In genomic region chr1:16621681-16622315, GRCh38 we compare ENCODE assay signal across 10 cellular contexts. TPM values are rescaled to one million over a fixed set of nuclear protein-coding genes. Genes with fewer than 3 reads are reported as not detected.
A peak's percentile ranks its signal among the peaks of the same experiment; 100 is the strongest.
DNase-seq lines count a peak whose midpoint lies in the region; ATAC-seq, FAIRE-seq and TF ChIP-seq lines count a peak whose summit lies in the region.
"Not testable (repeated sequence)": the region's sequence is repeated elsewhere in the genome, so short reads cannot be mapped to it uniquely, and the experiment has no call there.
"Had no signal": no experiment of that assay in that cellular context is flagged by ENCODE, and none has a peak within 500 bp of the region (broad histone marks: within the 10 kb centered on the region; RNA-seq: fewer than 3 reads in every experiment).

No MANE protein-coding gene starts in this region.

- TF ChIP-seq CTCF in 22Rv1 (IDR thresholded peaks at IDR 0.05); IMR-90 (conservative IDR thresholded peaks at IDR 0.05; ENCODE audit: low read depth, low read length); activated CD8-positive, alpha-beta T cell treated with anti-CD3 and anti-CD28 coated beads for 36 hours (IDR thresholded peaks at IDR 0.05); upper lobe of right lung (IDR thresholded peaks at IDR 0.05): not testable (repeated sequence)
- peak in 1 of 3 experiments; percentile 4; a peak in 1 of 6 replicates for TF ChIP-seq CTCF in K562 (IDR thresholded peaks at IDR 0.05 in 2 of 3, conservative IDR thresholded peaks at IDR 0.05 in 1 of 3; ENCODE audit: insufficient read depth in 2 of 3, low read depth in 1 of 3, low read length in 3 of 3)

- not testable (repeated sequence) for H3K27me3 ChIP-seq in IMR-90 (ENCODE audit: control insufficient read depth, insufficient read depth, low read length); K562 (ENCODE audit: control insufficient read depth in 2 of 2, insufficient read depth in 2 of 2, low read length in 2 of 2); upper lobe of right lung

- not testable (repeated sequence) for H3K23ac ChIP-seq in IMR-90 (ENCODE audit: low read depth, low read length)

- H3K4ac ChIP-seq in IMR-90 (ENCODE audit: low read depth, low read length): not testable (repeated sequence)

- not testable (repeated sequence) for H2AK5ac ChIP-seq in IMR-90 (ENCODE audit: low read depth, low read length)

- not testable (repeated sequence) for H3K79me1 ChIP-seq in IMR-90 (ENCODE audit: low read depth in 1 of 2, low read length in 2 of 2)

- not testable (repeated sequence) for H3K9me3 ChIP-seq in IMR-90 (ENCODE audit: control insufficient read depth, insufficient read depth, low read length); K562 (replicated peaks; ENCODE audit: control insufficient read depth, insufficient read depth, low read depth, low read length); upper lobe of right lung

- H3K56ac ChIP-seq in IMR-90 (ENCODE audit: extremely low read depth, insufficient read depth, low read length): not testable (repeated sequence)

- not testable (repeated sequence) for TF ChIP-seq RAD21 in IMR-90 (IDR thresholded peaks at IDR 0.05; ENCODE audit: low read length); K562 (CRISPR knock-in tag; conservative IDR thresholded peaks at IDR 0.05 in 1 of 2, IDR thresholded peaks at IDR 0.05 in 1 of 2)

- not testable (repeated sequence) for H3K4me2 ChIP-seq in IMR-90 (ENCODE audit: low read depth, low read length); K562 (ENCODE audit: insufficient read depth, low read length)

- not testable (repeated sequence) for TF ChIP-seq EP300 in K562 (IDR thresholded peaks at IDR 0.05; ENCODE audit: low read length)

- not testable (repeated sequence) for H3K4me1 Mint-ChIP-seq in activated CD8-positive, alpha-beta T cell treated with anti-CD3 and anti-CD28 coated beads for 36 hours (ENCODE audit: low read depth)

- not testable (repeated sequence) for H2BK5ac ChIP-seq in IMR-90 (ENCODE audit: low read depth, low read length, poor library complexity, severe bottlenecking)

- H3K9me3 Mint-ChIP-seq in activated CD8-positive, alpha-beta T cell treated with anti-CD3 and anti-CD28 coated beads for 36 hours: not testable (repeated sequence)

- dilution Hi-C loops in IMR-90 (cut with HindIII; ENCODE audit: low sequenced_read_pairs, unreplicated experiment): not testable (repeated sequence)

- not testable (repeated sequence) for H3K4me1 ChIP-seq in IMR-90 (ENCODE audit: control insufficient read depth, insufficient read depth, low read length); upper lobe of right lung
- H3K4me1 ChIP-seq in K562 (replicated peaks in 1 of 2; ENCODE audit: control insufficient read depth in 2 of 2, insufficient read depth in 2 of 2, low read length in 2 of 2): peaks cover 4 to 39% of the 10 kb centered on the region in 2 experiments; a peak in 3 of 5 replicates

- not testable (repeated sequence) for H3K14ac ChIP-seq in IMR-90 (replicated peaks; ENCODE audit: low read depth, low read length)

- 66% methylated on average over 2 of the region's 9 CpGs; no CpG with 5 or more reads in 1 of the 2 experiments for WGBS in IMR-90 (ENCODE audit: extremely low coverage in 2 of 2, insufficient read length in 1 of 2), 2 experiments
- 76% methylated on average over 9 of the region's 9 CpGs for WGBS in K562 (ENCODE audit: insufficient coverage, low coverage, missing lambda C conversion rate)

- not testable (repeated sequence) for H2AFZ ChIP-seq in IMR-90 (replicated peaks; ENCODE audit: low read length, poor library complexity); K562 (ENCODE audit: low read depth, low read length)

- not testable (repeated sequence) for H4K20me1 ChIP-seq in IMR-90 (ENCODE audit: insufficient read depth, low read length)
- peaks cover 22% of the 10 kb centered on the region for H4K20me1 ChIP-seq in K562 (replicated peaks; ENCODE audit: control insufficient read depth, insufficient read depth, low read length)

- not testable (repeated sequence) for H3K9ac ChIP-seq in IMR-90 (ENCODE audit: low read depth, low read length)
- 0 out of 4 replicates have a peak overlapping the region, but pooled peaks of 1 of the 2 experiments have one; percentile 0 for H3K9ac ChIP-seq in K562 (ENCODE audit: insufficient read depth in 1 of 2, low read depth in 2 of 2, low read length in 2 of 2)

- intact Hi-C loops in IMR-90 (cut with micrococcal nuclease); activated CD8-positive, alpha-beta T cell treated with anti-CD3 and anti-CD28 coated beads for 36 hours (cut with micrococcal nuclease); cardiac septum (cut with DNase I); upper lobe of right lung (cut with DNase I): not testable (repeated sequence)
- intact Hi-C loops in K562 (cut with micrococcal nuclease): loop anchor here (1.0 to 5.0 kb wide), 6 partner anchors 283 to 616 kb away; no protein-coding TSS in a partner anchor
- intact Hi-C loops in posterior vena cava (cut with DNase I): loop anchor here in 1 of 2 donors (2.0 kb wide), 1 partner anchor 327 kb away; no protein-coding TSS in a partner anchor

- not testable (repeated sequence) for H3K9me1 ChIP-seq in IMR-90 (ENCODE audit: insufficient read depth, low read length); K562 (ENCODE audit: control insufficient read depth, insufficient read depth, low read length)

- not testable (repeated sequence) for H3K4me3 ChIP-seq in IMR-90 (ENCODE audit: insufficient read depth, low read depth, low read length); K562; upper lobe of right lung

- H3K36me3 Mint-ChIP-seq in activated CD8-positive, alpha-beta T cell treated with anti-CD3 and anti-CD28 coated beads for 36 hours (ENCODE audit: low read depth): not testable (repeated sequence)

- not testable (repeated sequence) for H4K5ac ChIP-seq in IMR-90 (ENCODE audit: low read depth, low read length)

- not testable (repeated sequence) for H3K79me2 ChIP-seq in K562 (ENCODE audit: control insufficient read depth, insufficient read depth, low read length)

- POLR2A ChIA-PET in IMR-90 (lab: Charles Lee; ENCODE audit: unreplicated experiment): not testable (repeated sequence)
- POLR2A ChIA-PET in activated CD8-positive, alpha-beta T cell treated with anti-CD3 and anti-CD28 coated beads for 36 hours (lab: Charles Lee): interaction anchor here (0.6 to 1.7 kb wide), 2 partner anchors 108 to 253 kb away, joined by 3 to 5 read pairs; no protein-coding TSS in a partner anchor
- POLR2A ChIA-PET in K562 (lab: Yijun Ruan, JAX): interaction anchor here (0.5 to 3.2 kb wide), 15 partner anchors 9 to 495 kb away, joined by 3 to 42 read pairs (median 6); partner anchors contain the start of gene NBPF1

- CTCF ChIA-PET in IMR-90 (lab: Yijun Ruan, JAX) (interaction anchor here (1.0 to 1.5 kb wide), 4 partner anchors 10 to 61 kb away, joined by 3 to 21 read pairs (median 8); partner anchors contain the start of gene NBPF1), K562 (lab: Yijun Ruan, JAX; ENCODE audit: low intra/inter-chr PET ratio) (interaction anchor here (0.5 to 2.4 kb wide), 9 partner anchors 13 to 615 kb away, joined by 3 to 34 read pairs (median 4); no protein-coding TSS in a partner anchor)
- CTCF ChIA-PET in activated CD8-positive, alpha-beta T cell treated with anti-CD3 and anti-CD28 coated beads for 36 hours (lab: Charles Lee): interaction anchor here (1.0 to 2.0 kb wide), 7 partner anchors 9 to 338 kb away, joined by 4 to 17 read pairs (median 6); partner anchors contain the start of gene NBPF1

- not testable (repeated sequence) for TF ChIP-seq POLR2A in IMR-90 (IDR thresholded peaks at IDR 0.05; ENCODE audit: low read depth, low read length); K562 (conservative IDR thresholded peaks at IDR 0.05)

- in situ Hi-C loops in IMR-90 (cut with MboI; ENCODE audit: low sequenced_read_pairs): loop anchor here (5.0 to 25.0 kb wide), 2 partner anchors 326 to 416 kb away; no protein-coding TSS in a partner anchor
- in situ Hi-C loops in K562 (cut with MboI): loop anchor here (25.0 kb wide), 2 partner anchors 109 to 291 kb away; partner anchors contain the start of genes CROCC and RNU1-1

- H3K27me3 Mint-ChIP-seq in activated CD8-positive, alpha-beta T cell treated with anti-CD3 and anti-CD28 coated beads for 36 hours: not testable (repeated sequence)

- not testable (repeated sequence) for H2BK120ac ChIP-seq in IMR-90 (ENCODE audit: low read depth, low read length)

- not testable (repeated sequence) for BruUV-seq in IMR-90 (replicated peaks; lab: Mats Ljungman, UMichigan); K562 (replicated peaks; lab: Mats Ljungman, UMichigan)

- not testable (repeated sequence) for H2AK9ac ChIP-seq in IMR-90 (replicated peaks; ENCODE audit: low read depth, low read length, poor library complexity)

- H3K4me3 Mint-ChIP-seq in activated CD8-positive, alpha-beta T cell treated with anti-CD3 and anti-CD28 coated beads for 36 hours: not testable (repeated sequence)

- not testable (repeated sequence) for H2BK20ac ChIP-seq in IMR-90 (ENCODE audit: low read depth, low read length)

- peaks cover 26% of the 10 kb centered on the region for H3K36me3 ChIP-seq in IMR-90 (ENCODE audit: control insufficient read depth, insufficient read depth, low read length)
- H3K36me3 ChIP-seq in K562 (ENCODE audit: control insufficient read depth, insufficient read depth, low read length): peaks cover 80% of the 10 kb centered on the region
- peaks cover 71% of the 10 kb centered on the region for H3K36me3 ChIP-seq in upper lobe of right lung

- not testable (repeated sequence) for H2BK15ac ChIP-seq in IMR-90 (ENCODE audit: low read depth, low read length)

- not testable (repeated sequence) for FAIRE-seq in K562 (lab: Jason Lieb, UNC)

- H3K27ac Mint-ChIP-seq in activated CD8-positive, alpha-beta T cell treated with anti-CD3 and anti-CD28 coated beads for 36 hours: not testable (repeated sequence)

- ATAC-seq in IMR-90 (ENCODE audit: low read depth); activated CD8-positive, alpha-beta T cell treated with anti-CD3 and anti-CD28 coated beads for 36 hours; K562; upper lobe of right lung: not testable (repeated sequence)

- H3K27ac ChIP-seq in 22Rv1: peak overlapping the region; percentile 39; the same call in 1 of the 2 replicates
- not testable (repeated sequence) for H3K27ac ChIP-seq in IMR-90 (ENCODE audit: insufficient read depth, low read length); K562 (ENCODE audit: extremely low read depth, low read depth, low read length); upper lobe of right lung

- H3K18ac ChIP-seq in IMR-90 (ENCODE audit: low read depth, low read length): not testable (repeated sequence)

- H4K8ac ChIP-seq in IMR-90 (ENCODE audit: low read depth in 2 of 2, low read length in 2 of 2): not testable (repeated sequence)

- not testable (repeated sequence) for H4K91ac ChIP-seq in IMR-90 (ENCODE audit: insufficient read depth, low read depth, low read length)

- not testable (repeated sequence) for DNase-seq in IMR-90
- DNase-seq in activated CD8-positive, alpha-beta T cell treated with anti-CD3 and anti-CD28 coated beads for 36 hours: peak; percentile 1
- DNase-seq in K562 (ENCODE audit: extremely low read depth in 1 of 4, low spot score in 3 of 4): peak in 3 of 4 experiments; percentile 56 to 64 (median 58)
- peak; percentile 74 for DNase-seq in cardiac septum (ENCODE audit: low spot score)
- DNase-seq in mesenteric fat pad (ENCODE audit: low spot score): peak; percentile 91
- peak; percentile 86 for DNase-seq in posterior vena cava (ENCODE audit: low spot score)
- peak; percentile 68 for DNase-seq in upper lobe of right lung

RNA-seq across cellular contexts. Expression of gene NBPF1, which starts 8.4 kb away (rescaled TPM):
- total RNA-seq in IMR-90 (2012; rRNA removed): 25.3 and 28.3 TPM in 2 replicates
- 17.1 and 18.8 TPM in 2 replicates for polyA plus RNA-seq in IMR-90 (2012; rRNA removed)
- 8.8 and 12.8 TPM in 2 replicates for polyA plus RNA-seq in IMR-90 (2012; cell fraction: cytosol; rRNA removed)
- 23.2 and 44.6 TPM in 2 replicates for polyA plus RNA-seq in IMR-90 (2012; cell fraction: nucleus; rRNA removed; ENCODE audit: low replicate concordance)
- total RNA-seq in activated CD8-positive, alpha-beta T cell treated with anti-CD3 and anti-CD28 coated beads for 36 hours: 1 to 10 TPM; 2.8 to 3.1 TPM
- 56.6 and 102 TPM in 2 replicates for total RNA-seq in K562 (2011; cell fraction: chromatin; rRNA removed; ENCODE audit: low replicate concordance)
- total RNA-seq in K562 (2011; cell fraction: nucleolus; rRNA removed): 36.9 and 44.1 TPM in 2 replicates
- 89.4 and 146 TPM in 2 replicates for total RNA-seq in K562 (2011; cell fraction: nucleoplasm; rRNA removed)
- 15.1 and 19.0 TPM in 2 replicates for total RNA-seq in K562 (2014; rRNA removed)
- total RNA-seq in K562 (2014; rRNA removed; fragmentation: Illumina TruSeq; extraction: Trizol): 20.3 and 21.2 TPM in 2 replicates
- 39.1 and 42.6 TPM in 2 replicates for total RNA-seq in K562 (2015; rRNA removed; fragmentation: Illumina TruSeq; extraction: Trizol)
- 31.4 and 33.6 TPM in 2 replicates for total RNA-seq in K562 (2021)
- polyA plus RNA-seq in K562 (2011; rRNA removed): 36.5 and 41.3 TPM in 2 replicates
- polyA plus RNA-seq in K562 (2011; cell fraction: cytosol; rRNA removed): 15.1 and 32.8 TPM in 2 replicates
- 56.8 and 69.1 TPM in 2 replicates for polyA plus RNA-seq in K562 (2011; cell fraction: nucleus; rRNA removed)
- polyA plus RNA-seq in K562 (2012): 32.4 and 33.6 TPM in 2 replicates
- polyA plus RNA-seq in K562 (2014; fragmentation: Illumina TruSeq; extraction: Trizol): 27.6 and 35.0 TPM in 2 replicates
- 1 to 10 TPM; 5.2 to 7.9 TPM for polyA plus RNA-seq in K562 (2014; fragmentation: Nextera tagmentation; extraction: Ambion mirVana)
- 24.1 and 30.7 TPM in 2 replicates for polyA plus RNA-seq in K562 (2014; rRNA removed)
- 28.5 and 39.5 TPM in 2 replicates for polyA minus RNA-seq in K562 (2011; rRNA and poly(A)+ RNA removed)
- polyA minus RNA-seq in K562 (2011; cell fraction: cytosol; rRNA and poly(A)+ RNA removed): 10.4 and 15.7 TPM in 2 replicates
- polyA minus RNA-seq in K562 (2011; cell fraction: nucleus; rRNA and poly(A)+ RNA removed): 39.3 and 69.2 TPM in 2 replicates
- total RNA-seq in cardiac septum: 12.6 TPM
- 25.8 TPM for total RNA-seq in mesenteric fat pad
- total RNA-seq in posterior vena cava: 10 to 100 TPM; 28.9 to 63.0 TPM
- total RNA-seq in upper lobe of right lung: 31.2 TPM

RNA-seq across cellular contexts. Expression of gene RNU1-3, which starts 45.0 kb away (rescaled TPM):
- total RNA-seq in IMR-90 (2012; rRNA removed) (under 0.01 TPM in 2 replicates), K562 (2014; rRNA removed) (under 0.01 TPM in 2 replicates), K562 (2014; rRNA removed; fragmentation: Illumina TruSeq; extraction: Trizol) (28,565 and 32,823 TPM in 2 replicates), K562 (2015; rRNA removed; fragmentation: Illumina TruSeq; extraction: Trizol) (20,456 and 27,045 TPM in 2 replicates), K562 (2021) (2,231 and 2,538 TPM in 2 replicates), cardiac septum (6,195 TPM), mesenteric fat pad (6,165 TPM), posterior vena cava (over 10,000 TPM; 12,584 to 18,986 TPM), upper lobe of right lung (6,622 TPM)
- polyA plus RNA-seq in IMR-90 (2012; rRNA removed) (not detected in 2 replicates), K562 (2011; rRNA removed) (83.9 TPM in 1 of 2 replicates, not detected in the other), K562 (2014; fragmentation: Illumina TruSeq; extraction: Trizol) (not detected in 2 replicates), K562 (2014; fragmentation: Nextera tagmentation; extraction: Ambion mirVana) (1 to 10 TPM in 1 of 2 experiments, not detected in 1; 3.0 TPM), K562 (2014; rRNA removed) (not detected in 2 replicates)
- not detected in 2 replicates for polyA plus RNA-seq in IMR-90 (2012; cell fraction: cytosol; rRNA removed)
- polyA plus RNA-seq in IMR-90 (2012; cell fraction: nucleus; rRNA removed; ENCODE audit: low replicate concordance): not detected in 2 replicates
- total RNA-seq in activated CD8-positive, alpha-beta T cell treated with anti-CD3 and anti-CD28 coated beads for 36 hours: 1,000 to 10,000 TPM in 1 of 2 experiments, 100 to 1,000 TPM in 1; 820 to 1,043 TPM
- total RNA-seq in K562 (2011; cell fraction: chromatin; rRNA removed; ENCODE audit: low replicate concordance): under 0.01 TPM in 2 replicates
- total RNA-seq in K562 (2011; cell fraction: nucleolus; rRNA removed): under 0.01 and 21,200 TPM in 2 replicates
- under 0.01 and 24,158 TPM in 2 replicates for total RNA-seq in K562 (2011; cell fraction: nucleoplasm; rRNA removed)
- under 0.01 TPM in 1 of 2 replicates, not detected in the other for polyA plus RNA-seq in K562 (2011; cell fraction: cytosol; rRNA removed)
- polyA plus RNA-seq in K562 (2011; cell fraction: nucleus; rRNA removed): under 0.01 and 1,424 TPM in 2 replicates
- polyA plus RNA-seq in K562 (2012): 25.1 TPM in 1 of 2 replicates, not detected in the other
- 10,756 and 20,531 TPM in 2 replicates for polyA minus RNA-seq in K562 (2011; rRNA and poly(A)+ RNA removed)
- polyA minus RNA-seq in K562 (2011; cell fraction: cytosol; rRNA and poly(A)+ RNA removed): 58,964 and 66,171 TPM in 2 replicates
- polyA minus RNA-seq in K562 (2011; cell fraction: nucleus; rRNA and poly(A)+ RNA removed): 66,769 and 85,880 TPM in 2 replicates
- polyA plus RNA-seq: fibroblast of lung, thymus had no signal
